ENCODE assay signal across 8 cellular contexts in genomic region chr4:189904420-189905027, GRCh38. TPM values are rescaled to one million over a fixed set of nuclear protein-coding genes. Genes with fewer than 3 reads are reported as not detected.
A peak's percentile ranks its signal among the peaks of the same experiment; 100 is the strongest.
DNase-seq lines count a peak whose midpoint lies in the region; TF ChIP-seq lines count a peak whose summit lies in the region.
"Not testable (repeated sequence)": the region's sequence is repeated elsewhere in the genome, so short reads cannot be mapped to it uniquely, and the experiment has no call there.

No MANE protein-coding gene starts in this region.

- not testable (repeated sequence) for H3K36me3 ChIP-seq in mammary epithelial cell (ENCODE audit: insufficient read depth, low read length); uterus

- not testable (repeated sequence) for H3K9me3 ChIP-seq in mammary epithelial cell (replicated peaks; ENCODE audit: insufficient read depth, low read length); uterus

- TF ChIP-seq POLR2A in uterus (IDR thresholded peaks at IDR 0.05) = not testable (repeated sequence)

- H3K4me1 ChIP-seq in mammary epithelial cell (ENCODE audit: insufficient read depth, low read length); uterus: not testable (repeated sequence)

- CTCF ChIA-PET in mammary epithelial cell (lab: Charles Lee; ENCODE audit: low non-redundant PET) = interaction anchor here (0.6 kb wide), 2 partner anchors 113 to 1177 kb away, joined by 3 to 5 read pairs; no protein-coding TSS in a partner anchor

- not testable (repeated sequence) for H3K27ac ChIP-seq in mammary epithelial cell (ENCODE audit: insufficient read depth, low read depth, low read length); uterus

- not testable (repeated sequence) for H3K27me3 ChIP-seq in mammary epithelial cell (ENCODE audit: insufficient read depth, low read length); uterus

- not testable (repeated sequence) for H3K4me2 ChIP-seq in mammary epithelial cell (ENCODE audit: insufficient read depth, low read depth, low read length)

- H3K9ac ChIP-seq in mammary epithelial cell (ENCODE audit: insufficient read depth, low read length) = not testable (repeated sequence)

- not testable (repeated sequence) for H3K4me3 ChIP-seq in GM12864 (ENCODE audit: low read depth, low read length); mammary epithelial cell (replicated peaks in 1 of 3; ENCODE audit: insufficient read depth in 1 of 3, low read depth in 2 of 3, low read length in 3 of 3); uterus

- in situ Hi-C loops in KBM-7 (cut with MboI; ENCODE audit: low pct_unique_long_range_greater_than_20kb, low sequenced_read_pairs); mammary epithelial cell (cut with MboI; ENCODE audit: low sequenced_read_pairs in 2 of 2): not testable (repeated sequence)

- TF ChIP-seq CTCF in GM12864 (IDR thresholded peaks at IDR 0.05; ENCODE audit: low read depth, low read length, missing control alignments) = peak; percentile 52
- peak; percentile 49 to 66 for TF ChIP-seq CTCF in mammary epithelial cell (conservative IDR thresholded peaks at IDR 0.05 in 1 of 2, IDR thresholded peaks at IDR 0.05 in 1 of 2; ENCODE audit: extremely low read depth in 1 of 2, insufficient read depth in 1 of 2, low read depth in 1 of 2, low read length in 2 of 2)
- TF ChIP-seq CTCF in uterus (IDR thresholded peaks at IDR 0.05) = peak; percentile 40 to 62 (median 44)

- DNase-seq in GM12864 (ENCODE audit: low read depth); uterus: not testable (repeated sequence)
- DNase-seq in HCEC 1CT = peak; percentile 22
- peak; percentile 73 for DNase-seq in KBM-7
- peak; percentile 15 to 38 for DNase-seq in activated CD4-positive, alpha-beta T cell treated with anti-CD3 and anti-CD28 coated beads for 4 hours
- DNase-seq in mammary epithelial cell = peak; percentile 42
- peak; percentile 26 for DNase-seq in hepatic stellate cell (ENCODE audit: low spot score)
- peak; percentile 78 for DNase-seq in pons (ENCODE audit: low spot score)

- dilution Hi-C loops in mammary epithelial cell (cut with HindIII; ENCODE audit: low sequenced_read_pairs) = not testable (repeated sequence)

- H4K20me1 ChIP-seq in mammary epithelial cell (ENCODE audit: insufficient read depth, low read length) = not testable (repeated sequence)

- WGBS in mammary epithelial cell (ENCODE audit: low coverage, missing lambda C conversion rate) = 23% methylated on average over 6 of the region's 6 CpGs

- not testable (repeated sequence) for BruUV-seq in mammary epithelial cell (replicated peaks; lab: Mats Ljungman, UMichigan)

- H3K79me2 ChIP-seq in mammary epithelial cell (ENCODE audit: insufficient read depth, low read length) = not testable (repeated sequence)

- H2AFZ ChIP-seq in mammary epithelial cell (ENCODE audit: low read depth, low read length) = not testable (repeated sequence)

- intact Hi-C loops in mammary epithelial cell (cut with micrococcal nuclease) = loop anchor here (1.0 to 10.0 kb wide), 2 partner anchors 702 to 780 kb away; no protein-coding TSS in a partner anchor
- intact Hi-C loops in uterus (cut with DNase I; ENCODE audit: low total_unique reads) = not testable (repeated sequence)

RNA-seq across cellular contexts. Expression of gene FRG1, which starts 36.1 kb away (rescaled TPM):
- total RNA-seq in mammary epithelial cell = 10 to 100 TPM; 17.0 to 49.1 TPM
- 18.5 TPM for polyA plus RNA-seq in mammary epithelial cell
- polyA minus RNA-seq in mammary epithelial cell = 9.1 TPM
- 10 to 100 TPM; 25.6 to 93.2 (median 34.5) TPM for total RNA-seq in uterus
